In the genomic region with DNA sequence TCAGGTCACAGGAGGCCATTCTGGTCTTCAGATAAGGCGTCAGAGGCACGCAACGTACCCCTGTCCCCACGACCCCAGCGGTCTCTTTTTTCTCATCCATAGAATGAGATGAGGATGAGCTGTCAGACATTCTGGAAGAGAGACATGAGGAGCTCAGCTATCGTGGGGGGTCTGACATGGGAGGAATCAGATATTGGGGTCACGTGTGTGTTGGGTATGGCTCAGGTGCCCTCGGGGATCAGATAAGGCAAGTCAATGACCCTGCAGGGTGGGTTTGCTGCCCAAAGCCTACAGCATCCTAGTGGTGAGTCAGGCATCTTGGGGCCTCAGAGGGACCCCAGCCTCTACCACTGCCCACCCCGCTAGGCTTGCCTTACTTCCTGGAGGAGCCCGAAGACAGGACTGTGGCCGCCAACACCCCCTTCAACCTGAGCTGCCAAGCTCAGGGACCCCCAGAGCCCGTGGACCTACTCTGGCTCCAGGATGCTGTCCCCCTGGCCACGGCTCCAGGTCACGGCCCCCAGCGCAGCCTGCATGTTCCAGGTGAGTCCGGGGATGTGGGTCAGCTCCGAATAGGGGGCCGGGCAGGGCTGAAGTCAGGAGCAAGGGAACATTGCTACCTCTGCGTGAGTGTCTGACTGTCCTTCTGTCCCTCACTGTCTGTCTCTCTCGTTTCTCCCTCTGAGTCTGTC, we compare ENCODE assay signal across 13 cellular contexts. TPM values are rescaled to one million over a fixed set of nuclear protein-coding genes. Genes with fewer than 3 reads are reported as not detected.
DNase-seq lines count a peak whose midpoint lies in the region; ATAC-seq and TF ChIP-seq lines count a peak whose summit lies in the region.
"Had no signal": no experiment of that assay in that cellular context is flagged by ENCODE, and none has a peak within 500 bp of the region (broad histone marks: within the 10 kb centered on the region; RNA-seq: fewer than 3 reads in every experiment).

No MANE protein-coding gene starts in this region.

- H3K4me1 ChIP-seq in colonic mucosa (peaks cover 2% of the 10 kb centered on the region), upper lobe of right lung (peaks cover 7% of the 10 kb centered on the region)

- no peaks in the 10 kb centered on the region for H3K36me3 ChIP-seq in colonic mucosa
- H3K36me3 ChIP-seq in upper lobe of right lung, result no peaks in the 10 kb centered on the region
- H3K36me3 ChIP-seq: thyroid gland had no signal

- H3K27ac Mint-ChIP-seq in activated naive CD8-positive, alpha-beta T cell treated with anti-CD3 and anti-CD28 coated beads, Interleukin-2, amount 10 ng/mL, durations not matched to agents 7 days and 5 days, result peak overlapping the region; percentile 37
- no peak overlapping the region for H3K27ac Mint-ChIP-seq in activated naive CD8-positive, alpha-beta T cell treated with anti-CD3 and anti-CD28 coated beads for 36 hours
- H3K27ac Mint-ChIP-seq in neural crest cell (ENCODE audit: unreplicated experiment), result peak overlapping the region; percentile 45
- H3K27ac Mint-ChIP-seq: activated CD4-positive, alpha-beta memory T cell treated with anti-CD3 and anti-CD28 coated beads, Interleukin-2, amount 10 ng/mL, durations not matched to agents 7 days and 5 days; T-helper 2 cell treated with Interferon-gamma antibody and Interleukin-4, amounts not matched to agents 5 μg/mL and 100 μg/mL, for 36 hours had no signal

- no peak for DNase-seq in activated naive CD8-positive, alpha-beta T cell treated with anti-CD3 and anti-CD28 coated beads, Interleukin-2, amount 10 ng/mL, durations not matched to agents 7 days and 5 days
- no peak for DNase-seq in activated naive CD8-positive, alpha-beta T cell treated with anti-CD3 and anti-CD28 coated beads for 36 hours
- DNase-seq in colonic mucosa (no peak), neural crest cell (ENCODE audit: low read depth, low spot score) (no peak), upper lobe of right lung (no peak), NCI-H82 treated with DMSO at 0.1 percent for 48 hours (lab: John Stamatoyannopoulos, UW; ENCODE audit: unreplicated experiment) (no peak)
- no peak for DNase-seq in activated naive CD4-positive, alpha-beta T cell (lab: John Stamatoyannopoulos, UW)
- DNase-seq: activated CD4-positive, alpha-beta memory T cell treated with anti-CD3 and anti-CD28 coated beads, Interleukin-2, amount 10 ng/mL, durations not matched to agents 7 days and 5 days; naive B cell; NCI-H2171 treated with DMSO at 0.1 percent for 48 hours; thyroid gland had no signal

- peak overlapping the region; percentile 7 to 39 for H3K9ac ChIP-seq in colonic mucosa (ENCODE audit: low read depth in 2 of 2, low read length in 2 of 2)

- no peak for TF ChIP-seq CTCF in colonic mucosa (IDR thresholded peaks at IDR 0.05)
- TF ChIP-seq CTCF in neural crest cell (conservative IDR thresholded peaks at IDR 0.05), result no peak
- no peak for TF ChIP-seq CTCF in upper lobe of right lung (IDR thresholded peaks at IDR 0.05)

- no peak overlapping the region for H3K4me3 Mint-ChIP-seq in activated naive CD8-positive, alpha-beta T cell treated with anti-CD3 and anti-CD28 coated beads, Interleukin-2, amount 10 ng/mL, durations not matched to agents 7 days and 5 days
- no peak overlapping the region for H3K4me3 Mint-ChIP-seq in activated naive CD8-positive, alpha-beta T cell treated with anti-CD3 and anti-CD28 coated beads for 36 hours
- peak overlapping the region; percentile 74 for H3K4me3 Mint-ChIP-seq in neural crest cell
- H3K4me3 Mint-ChIP-seq: activated CD4-positive, alpha-beta memory T cell treated with anti-CD3 and anti-CD28 coated beads, Interleukin-2, amount 10 ng/mL, durations not matched to agents 7 days and 5 days; naive B cell; T-helper 2 cell treated with Interferon-gamma antibody and Interleukin-4, amounts not matched to agents 5 μg/mL and 100 μg/mL, for 36 hours had no signal

- no peaks in the 10 kb centered on the region for H3K36me3 Mint-ChIP-seq in activated naive CD8-positive, alpha-beta T cell treated with anti-CD3 and anti-CD28 coated beads, Interleukin-2, amount 10 ng/mL, durations not matched to agents 7 days and 5 days
- H3K36me3 Mint-ChIP-seq in activated naive CD8-positive, alpha-beta T cell treated with anti-CD3 and anti-CD28 coated beads for 36 hours, result peaks cover 1% of the 10 kb centered on the region
- H3K36me3 Mint-ChIP-seq in neural crest cell (ENCODE audit: low read depth), result no peaks in the 10 kb centered on the region

- H3K9me3 ChIP-seq in colonic mucosa (no peaks in the 10 kb centered on the region), upper lobe of right lung (no peaks in the 10 kb centered on the region)
- H3K9me3 ChIP-seq: thyroid gland had no signal

- peaks cover 4% of the 10 kb centered on the region for H3K27me3 ChIP-seq in colonic mucosa
- H3K27me3 ChIP-seq in upper lobe of right lung, result no peaks in the 10 kb centered on the region
- H3K27me3 ChIP-seq: thyroid gland had no signal

- H3K4me1 Mint-ChIP-seq in activated naive CD8-positive, alpha-beta T cell treated with anti-CD3 and anti-CD28 coated beads, Interleukin-2, amount 10 ng/mL, durations not matched to agents 7 days and 5 days, result peaks cover 15% of the 10 kb centered on the region
- H3K4me1 Mint-ChIP-seq in activated naive CD8-positive, alpha-beta T cell treated with anti-CD3 and anti-CD28 coated beads for 36 hours, result peaks cover 16% of the 10 kb centered on the region
- H3K4me1 Mint-ChIP-seq in neural crest cell, result peaks cover 71% of the 10 kb centered on the region

- intact Hi-C loops in colonic mucosa (cut with DNase I), result no loop called here
- intact Hi-C loops in upper lobe of right lung (cut with DNase I), result no loop called here

- POLR2A ChIA-PET in activated naive CD8-positive, alpha-beta T cell treated with anti-CD3 and anti-CD28 coated beads, Interleukin-2, amount 10 ng/mL, durations not matched to agents 7 days and 5 days (lab: Charles Lee), result no interaction called here

- H3K9me3 Mint-ChIP-seq in activated naive CD8-positive, alpha-beta T cell treated with anti-CD3 and anti-CD28 coated beads, Interleukin-2, amount 10 ng/mL, durations not matched to agents 7 days and 5 days, result no peaks in the 10 kb centered on the region
- no peaks in the 10 kb centered on the region for H3K9me3 Mint-ChIP-seq in activated naive CD8-positive, alpha-beta T cell treated with anti-CD3 and anti-CD28 coated beads for 36 hours
- H3K9me3 Mint-ChIP-seq in neural crest cell, result no peaks in the 10 kb centered on the region
- H3K9me3 Mint-ChIP-seq: activated CD4-positive, alpha-beta memory T cell treated with anti-CD3 and anti-CD28 coated beads, Interleukin-2, amount 10 ng/mL, durations not matched to agents 7 days and 5 days; naive B cell; T-helper 2 cell treated with Interferon-gamma antibody and Interleukin-4, amounts not matched to agents 5 μg/mL and 100 μg/mL, for 36 hours had no signal

- no peak overlapping the region for H3K27ac ChIP-seq in colonic mucosa
- no peak overlapping the region for H3K27ac ChIP-seq in upper lobe of right lung

- no peak for ATAC-seq in activated naive CD8-positive, alpha-beta T cell treated with anti-CD3 and anti-CD28 coated beads, Interleukin-2, amount 10 ng/mL, durations not matched to agents 7 days and 5 days (ENCODE audit: low read depth)
- ATAC-seq in upper lobe of right lung (no peak), GM18907 (IDR thresholded peaks at IDR 0.05; ENCODE audit: unreplicated experiment) (no peak)

- no peak overlapping the region for H3K4me3 ChIP-seq in colonic mucosa
- H3K4me3 ChIP-seq in upper lobe of right lung, result peak overlapping the region; percentile 60
- H3K4me3 ChIP-seq: thyroid gland had no signal

- H3K27me3 Mint-ChIP-seq in activated naive CD8-positive, alpha-beta T cell treated with anti-CD3 and anti-CD28 coated beads, Interleukin-2, amount 10 ng/mL, durations not matched to agents 7 days and 5 days, result peaks cover 52% of the 10 kb centered on the region
- H3K27me3 Mint-ChIP-seq in activated naive CD8-positive, alpha-beta T cell treated with anti-CD3 and anti-CD28 coated beads for 36 hours, result peaks cover 64% of the 10 kb centered on the region
- H3K27me3 Mint-ChIP-seq in neural crest cell (ENCODE audit: low read depth), result peaks cover 51% of the 10 kb centered on the region

RNA-seq across cellular contexts. Expression of a gene that starts 2.6 kb away (rescaled TPM):
- under 1 TPM; 0.11 to 0.17 TPM for total RNA-seq in activated naive CD8-positive, alpha-beta T cell treated with anti-CD3 and anti-CD28 coated beads, Interleukin-2, amount 10 ng/mL, durations not matched to agents 7 days and 5 days
- under 1 TPM; 0.41 to 0.42 TPM for total RNA-seq in activated naive CD8-positive, alpha-beta T cell treated with anti-CD3 and anti-CD28 coated beads for 36 hours
- total RNA-seq in colonic mucosa (10 to 100 TPM in 1 of 2 donors, 1 to 10 TPM in 1; 6.2 to 21.4 TPM), neural crest cell (6.4 and 6.8 TPM in 2 replicates), upper lobe of right lung (59.1 TPM)

RNA-seq across cellular contexts. Expression of a gene that starts 28.6 kb away (rescaled TPM):
- 1 to 10 TPM; 1.1 to 1.2 TPM for total RNA-seq in activated naive CD8-positive, alpha-beta T cell treated with anti-CD3 and anti-CD28 coated beads, Interleukin-2, amount 10 ng/mL, durations not matched to agents 7 days and 5 days
- total RNA-seq in activated naive CD8-positive, alpha-beta T cell treated with anti-CD3 and anti-CD28 coated beads for 36 hours, result under 1 TPM; 0.27 to 0.32 TPM
- total RNA-seq in colonic mucosa, result 100 to 1,000 TPM; 114 to 152 TPM
- total RNA-seq in neural crest cell, result 0.39 TPM in 1 of 2 replicates, not detected in the other
- 11.1 TPM for total RNA-seq in upper lobe of right lung

RNA-seq across cellular contexts. Expression of a gene that starts 42.5 kb away (rescaled TPM):
- 100 to 1,000 TPM; 301 to 333 TPM for total RNA-seq in activated naive CD8-positive, alpha-beta T cell treated with anti-CD3 and anti-CD28 coated beads, Interleukin-2, amount 10 ng/mL, durations not matched to agents 7 days and 5 days
- total RNA-seq in activated naive CD8-positive, alpha-beta T cell treated with anti-CD3 and anti-CD28 coated beads for 36 hours, result 100 to 1,000 TPM; 255 to 259 TPM
- total RNA-seq in colonic mucosa (100 to 1,000 TPM; 179 to 233 TPM), neural crest cell (306 and 320 TPM in 2 replicates), upper lobe of right lung (171 TPM)
